In the genomic region with DNA sequence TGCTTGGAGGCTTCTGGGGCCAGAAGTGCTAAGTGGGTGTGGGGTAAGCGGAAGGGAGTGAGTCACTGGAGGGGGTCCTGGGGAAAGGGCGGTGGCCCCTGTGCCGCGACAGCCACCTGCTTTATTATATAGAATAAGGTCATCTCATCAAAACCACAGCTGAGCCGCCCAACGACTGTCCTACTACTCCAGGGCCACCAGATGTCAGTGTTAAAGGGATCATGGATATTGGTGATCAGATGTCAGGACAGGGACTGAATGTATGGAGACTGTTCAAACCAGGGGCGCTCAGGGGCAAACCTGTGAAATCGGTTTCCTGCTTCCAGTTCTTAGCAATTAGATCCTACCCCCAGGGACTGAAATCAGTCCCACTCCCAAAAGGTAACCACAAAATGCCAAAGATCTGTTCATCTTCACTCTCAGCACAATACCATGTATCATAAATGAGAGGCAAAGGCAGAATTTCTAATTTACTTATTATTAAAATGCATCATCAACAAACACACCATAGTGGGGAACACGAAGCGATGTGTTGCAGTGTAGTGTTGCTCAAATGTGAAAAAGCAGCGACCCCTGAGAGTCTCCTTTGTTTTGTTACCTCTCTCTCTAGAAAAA, we compare ENCODE assay signal across 8 cellular contexts. TPM values are rescaled to one million over a fixed set of nuclear protein-coding genes. Genes with fewer than 3 reads are reported as not detected.
DNase-seq lines count a peak whose midpoint lies in the region; ATAC-seq and TF ChIP-seq lines count a peak whose summit lies in the region.

No MANE protein-coding gene starts in this region.

- H3K36me3 ChIP-seq in body of pancreas (replicated peaks in 1 of 2; ENCODE audit: insufficient read depth in 1 of 2, low read depth in 2 of 2): no peaks in the 10 kb centered on the region
- H3K36me3 ChIP-seq in right lobe of liver: no peaks in the 10 kb centered on the region

- no peaks in the 10 kb centered on the region for H3K9me3 Mint-ChIP-seq in CD4-positive, alpha-beta T cell
- H3K9me3 Mint-ChIP-seq in T-helper 2 cell treated with Interferon-gamma antibody and Interleukin-4, amounts not matched to agents 5 μg/mL and 100 μg/mL, for 36 hours: no peaks in the 10 kb centered on the region

- no peak for DNase-seq in CD4-positive, alpha-beta T cell
- DNase-seq in NCI-H526 (lab: John Stamatoyannopoulos, UW): peak; percentile 71 to 89
- DNase-seq in body of pancreas: peak; percentile 22 to 43 (median 34)
- DNase-seq in right lobe of liver: no peak
- no peak for DNase-seq in posterior cingulate gyrus
- DNase-seq in T-helper 2 cell treated with Interferon-gamma antibody and Interleukin-4, amounts not matched to agents 5 μg/mL and 100 μg/mL, for 36 hours (ENCODE audit: low spot score): no peak

- H3K4me3 Mint-ChIP-seq in CD4-positive, alpha-beta T cell: no peak overlapping the region
- H3K4me3 Mint-ChIP-seq in T-helper 2 cell treated with Interferon-gamma antibody and Interleukin-4, amounts not matched to agents 5 μg/mL and 100 μg/mL, for 36 hours: no peak overlapping the region

- H3K27me3 Mint-ChIP-seq in CD4-positive, alpha-beta T cell: no peaks in the 10 kb centered on the region
- H3K27me3 Mint-ChIP-seq in T-helper 2 cell treated with Interferon-gamma antibody and Interleukin-4, amounts not matched to agents 5 μg/mL and 100 μg/mL, for 36 hours (ENCODE audit: low read depth): no peaks in the 10 kb centered on the region

- CTCF ChIA-PET in CD4-positive, alpha-beta T cell (lab: Charles Lee): no interaction called here

- no peak for TF ChIP-seq CTCF in CD4-positive, alpha-beta T cell (IDR thresholded peaks at IDR 0.05)
- peak in 6 of 7 experiments; percentile 37 to 58 (median 50) for TF ChIP-seq CTCF in body of pancreas (IDR thresholded peaks at IDR 0.05)
- TF ChIP-seq CTCF in right lobe of liver (IDR thresholded peaks at IDR 0.05): peak; percentile 41 to 54 (median 51)

- no peak overlapping the region for H3K27ac Mint-ChIP-seq in CD4-positive, alpha-beta T cell
- no peak overlapping the region for H3K27ac Mint-ChIP-seq in T-helper 2 cell treated with Interferon-gamma antibody and Interleukin-4, amounts not matched to agents 5 μg/mL and 100 μg/mL, for 36 hours

- no peak overlapping the region for H3K27ac ChIP-seq in CD4-positive, alpha-beta T cell (ENCODE audit: low read depth, low read length)
- H3K27ac ChIP-seq in body of pancreas: no peak overlapping the region
- no peak overlapping the region for H3K27ac ChIP-seq in right lobe of liver

- H3K4me1 ChIP-seq in body of pancreas (no peaks in the 10 kb centered on the region), right lobe of liver (no peaks in the 10 kb centered on the region)

- peaks cover 9% of the 10 kb centered on the region for H3K36me3 Mint-ChIP-seq in CD4-positive, alpha-beta T cell (ENCODE audit: low read depth)
- no peaks in the 10 kb centered on the region for H3K36me3 Mint-ChIP-seq in T-helper 2 cell treated with Interferon-gamma antibody and Interleukin-4, amounts not matched to agents 5 μg/mL and 100 μg/mL, for 36 hours (ENCODE audit: low read depth)

- WGBS in body of pancreas, 2 donors: 32% methylated on average over 11 of the region's 11 CpGs
- WGBS in right lobe of liver (ENCODE audit: insufficient coverage, low coverage, low lambda C conversion rate, missing lambda C conversion rate): 45% methylated on average over 7 of the region's 11 CpGs

- no peaks in the 10 kb centered on the region for H3K27me3 ChIP-seq in CD4-positive, alpha-beta T cell (ENCODE audit: control insufficient read depth, insufficient read depth, low read length)
- H3K27me3 ChIP-seq in body of pancreas: no peaks in the 10 kb centered on the region
- no peaks in the 10 kb centered on the region for H3K27me3 ChIP-seq in right lobe of liver

- H3K9me3 ChIP-seq in CD4-positive, alpha-beta T cell (ENCODE audit: control insufficient read depth, low read length): no peaks in the 10 kb centered on the region
- H3K9me3 ChIP-seq in body of pancreas (no peaks in the 10 kb centered on the region), right lobe of liver (no peaks in the 10 kb centered on the region)

- intact Hi-C loops in CD4-positive, alpha-beta T cell (cut with DNase I, micrococcal nuclease): loop anchor here in 1 of 2 experiments (5.0 kb wide), 1 partner anchor 195 kb away; no protein-coding TSS in a partner anchor
- intact Hi-C loops in body of pancreas (cut with DNase I): no loop called here
- intact Hi-C loops in right lobe of liver (cut with DNase I): loop anchor here in 1 of 2 donors (10.0 kb wide), 1 partner anchor 192 kb away; no protein-coding TSS in a partner anchor
- intact Hi-C loops in posterior cingulate gyrus (cut with DNase I): no loop called here

- no peaks in the 10 kb centered on the region for H3K4me1 Mint-ChIP-seq in CD4-positive, alpha-beta T cell (ENCODE audit: low read depth)
- peaks cover 3% of the 10 kb centered on the region for H3K4me1 Mint-ChIP-seq in T-helper 2 cell treated with Interferon-gamma antibody and Interleukin-4, amounts not matched to agents 5 μg/mL and 100 μg/mL, for 36 hours (ENCODE audit: low read depth)

- POLR2A ChIA-PET in CD4-positive, alpha-beta T cell (lab: Charles Lee): no interaction called here

- peak; percentile 32 for ATAC-seq in CD4-positive, alpha-beta T cell (ENCODE audit: poor library complexity)
- ATAC-seq in GM21825 (IDR thresholded peaks at IDR 0.05; ENCODE audit: unreplicated experiment) (peak; percentile 58), body of pancreas (peak; percentile 69), right lobe of liver (peak; percentile 77 to 85 (median 84)), HG02678 (IDR thresholded peaks at IDR 0.05; ENCODE audit: unreplicated experiment) (no peak)

- H3K4me3 ChIP-seq in body of pancreas (no peak overlapping the region), right lobe of liver (no peak overlapping the region)

- no peak for TF ChIP-seq POLR2A in body of pancreas (IDR thresholded peaks at IDR 0.05)
- no peak for TF ChIP-seq POLR2A in right lobe of liver (IDR thresholded peaks at IDR 0.05)

RNA-seq across cellular contexts. Expression of a gene that starts 24.5 kb away (rescaled TPM):
- total RNA-seq in CD4-positive, alpha-beta T cell: under 1 TPM; 0.11 to 0.14 TPM
- under 1 TPM in 1 of 2 donors, not detected in 1; 0.52 TPM for total RNA-seq in body of pancreas
- total RNA-seq in right lobe of liver: under 1 TPM; 0.18 to 0.53 (median 0.39) TPM

RNA-seq across cellular contexts. Expression of a gene that starts 38.5 kb away (rescaled TPM):
- 10 to 100 TPM; 22.3 to 23.2 TPM for total RNA-seq in CD4-positive, alpha-beta T cell
- 10 to 100 TPM; 30.7 to 72.1 TPM for total RNA-seq in body of pancreas
- 10 to 100 TPM; 45.1 to 95.2 (median 55.4) TPM for total RNA-seq in right lobe of liver

Comparison
In these comparisons a context has a peak if more than half of its experiments do, and no peak if none do; other contexts are left out.
1. DNase-seq: peak in NCI-H526 (2 of 2) and body of pancreas (4 of 4); none in CD4-positive, alpha-beta T cell (0 of 10), right lobe of liver (0 of 3), posterior cingulate gyrus (0 of 10) and T-helper 2 cell treated with Interferon-gamma antibody and Interleukin-4, amounts not matched to agents 5 μg/mL and 100 μg/mL, for 36 hours (single experiment).